ENCODE assay signal across 30 cellular contexts in the genomic region with DNA sequence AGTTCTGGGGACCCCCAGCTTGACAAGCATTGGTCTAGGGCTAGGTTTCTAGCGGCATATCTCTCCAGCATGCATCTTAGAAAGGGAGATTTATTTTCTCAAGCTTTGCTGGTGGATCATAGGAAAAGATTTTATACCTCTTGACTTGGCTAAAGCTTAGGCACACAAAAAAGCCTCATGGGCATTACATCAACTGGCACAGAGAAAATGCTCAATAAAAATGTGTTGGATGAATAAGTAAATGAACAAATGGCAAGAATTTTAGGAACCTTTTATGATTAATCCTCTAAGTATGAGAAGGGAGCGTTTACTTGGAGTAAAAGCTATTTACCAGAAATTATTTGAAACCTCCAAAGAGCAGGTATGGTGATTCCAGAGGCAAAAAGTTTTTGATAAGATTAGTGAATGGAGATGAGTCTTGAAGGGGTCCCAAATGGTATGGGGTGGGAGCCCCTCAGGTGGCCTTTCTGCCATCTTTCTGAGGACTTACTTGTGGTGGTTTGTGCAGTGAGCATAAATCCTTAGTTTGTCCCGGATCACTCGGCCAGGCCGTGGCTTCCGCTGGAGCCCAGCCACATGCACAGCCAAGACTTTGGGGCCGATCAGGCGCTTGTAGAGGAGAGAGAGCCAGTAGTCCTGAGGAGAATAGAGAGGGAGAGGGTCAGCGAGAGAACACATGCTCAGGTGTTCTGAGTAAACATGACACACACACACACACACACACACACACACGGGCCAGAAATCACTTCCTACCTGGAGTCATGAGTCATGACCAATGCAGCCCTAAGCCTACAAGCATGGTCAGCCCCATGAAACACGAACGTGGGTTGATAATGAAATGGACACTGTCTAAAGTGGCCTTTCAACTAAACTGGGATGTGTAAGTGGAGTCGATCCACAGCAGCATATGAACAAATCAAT. TPM values are rescaled to one million over a fixed set of nuclear protein-coding genes. Genes with fewer than 3 reads are reported as not detected.
A peak's percentile ranks its signal among the peaks of the same experiment; 100 is the strongest.
DNase-seq lines count a peak whose midpoint lies in the region; ATAC-seq, FAIRE-seq and TF ChIP-seq lines count a peak whose summit lies in the region.
"Had no signal": no experiment of that assay in that cellular context is flagged by ENCODE, and none has a peak within 500 bp of the region (broad histone marks: within the 10 kb centered on the region; RNA-seq: fewer than 3 reads in every experiment).

No MANE protein-coding gene starts in this region.

- H3K27me3 Mint-ChIP-seq in neural crest cell (ENCODE audit: low read depth) = no peaks in the 10 kb centered on the region
- peaks cover 11% of the 10 kb centered on the region for H3K27me3 Mint-ChIP-seq in activated naive CD8-positive, alpha-beta T cell treated with anti-CD3 and anti-CD28 coated beads for 36 hours

- peak overlapping the region; percentile 54; the same call in 1 of the 2 replicates for H3K27ac ChIP-seq in C4-2B
- H3K27ac ChIP-seq: A549, left ventricle myocardium inferior, upper lobe of left lung had no signal

- no peak overlapping the region for H3K4me3 Mint-ChIP-seq in neural crest cell
- no peak overlapping the region for H3K4me3 Mint-ChIP-seq in activated naive CD8-positive, alpha-beta T cell treated with anti-CD3 and anti-CD28 coated beads for 36 hours
- H3K4me3 Mint-ChIP-seq: activated CD4-positive, alpha-beta T cell treated with anti-CD3 and anti-CD28 coated beads, Interleukin-2, amount 10 ng/mL, durations not matched to agents 24 days and 14 days; activated naive CD4-positive, alpha-beta T cell treated with anti-CD3 and anti-CD28 coated beads, Interleukin-2, amount 50 U/mL, for 24 hours; B cell; CD8-positive, alpha-beta T cell; mesothelial cell of epicardium; naive thymus-derived CD4-positive, alpha-beta T cell; stimulated activated memory B cell treated with anti-CD40 and anti-IgM and Interleukin-4, amounts not matched to agents 10 μg/mL and 1 μg/mL and 100 μg/mL, for 72 hours; T-cell; WTC11 had no signal

- peak; percentile 60 for DNase-seq in HT-29 (ENCODE audit: low spot score)
- DNase-seq in bronchial epithelial cell (ENCODE audit: low read depth) = peak; percentile 84
- DNase-seq in neural crest cell (ENCODE audit: low read depth, low spot score) = no peak
- DNase-seq in activated naive CD8-positive, alpha-beta T cell treated with anti-CD3 and anti-CD28 coated beads for 36 hours = no peak
- DNase-seq in occipital lobe (lab: John Stamatoyannopoulos, UW) = no peak
- DNase-seq in NCI-H526 (lab: John Stamatoyannopoulos, UW) = no peak
- DNase-seq: activated CD4-positive, alpha-beta T cell treated with anti-CD3 and anti-CD28 coated beads, Interleukin-2, amount 10 ng/mL, durations not matched to agents 24 days and 14 days; activated CD8-positive, alpha-beta memory T cell treated with anti-CD3 and anti-CD28 coated beads for 24 hours; CD8-positive, alpha-beta T cell; DMS 273 treated with DMSO at 0.1 percent for 48 hours; effector CD4-positive, alpha-beta T cell; glutamatergic neuron; Karpas-422; left ventricle myocardium inferior; naive thymus-derived CD4-positive, alpha-beta T cell; NCI-H1436 treated with DMSO at 0.1 percent for 48 hours; NCI-H345; nucleus accumbens; substantia nigra; T-cell had no signal

- no peak for ATAC-seq in GM18520 (IDR thresholded peaks at IDR 0.05; ENCODE audit: unreplicated experiment)
- ATAC-seq: A549; CD8-positive, alpha-beta T cell; HCT116; naive thymus-derived CD4-positive, alpha-beta T cell; stimulated activated memory B cell treated with anti-CD40 and anti-IgM and Interleukin-4, amounts not matched to agents 10 μg/mL and 1 μg/mL and 100 μg/mL, for 72 hours; T-cell; WTC11 had no signal

- peaks cover 2% of the 10 kb centered on the region for H3K9me3 Mint-ChIP-seq in neural crest cell
- peaks cover 2% of the 10 kb centered on the region for H3K9me3 Mint-ChIP-seq in activated naive CD8-positive, alpha-beta T cell treated with anti-CD3 and anti-CD28 coated beads for 36 hours

- no peaks in the 10 kb centered on the region for H3K27me3 ChIP-seq in bronchial epithelial cell (ENCODE audit: control insufficient read depth, insufficient read depth, low read length)
- H3K27me3 ChIP-seq: upper lobe of left lung had no signal

- no peaks in the 10 kb centered on the region for H3K4me1 Mint-ChIP-seq in neural crest cell
- H3K4me1 Mint-ChIP-seq in activated naive CD8-positive, alpha-beta T cell treated with anti-CD3 and anti-CD28 coated beads for 36 hours = no peaks in the 10 kb centered on the region
- H3K4me1 Mint-ChIP-seq: activated CD4-positive, alpha-beta T cell treated with anti-CD3 and anti-CD28 coated beads, Interleukin-2, amount 10 ng/mL, durations not matched to agents 24 days and 14 days; activated naive CD4-positive, alpha-beta T cell treated with anti-CD3 and anti-CD28 coated beads, Interleukin-2, amount 50 U/mL, for 24 hours; B cell; naive thymus-derived CD4-positive, alpha-beta T cell; stimulated activated memory B cell treated with anti-CD40 and anti-IgM and Interleukin-4, amounts not matched to agents 10 μg/mL and 1 μg/mL and 100 μg/mL, for 72 hours; T-cell had no signal

- FAIRE-seq in bronchial epithelial cell (lab: Jason Lieb, UNC) = peak; percentile 18
- FAIRE-seq: A549 had no signal

- H3K36me3 Mint-ChIP-seq in neural crest cell (ENCODE audit: low read depth) = no peaks in the 10 kb centered on the region
- H3K36me3 Mint-ChIP-seq in activated naive CD8-positive, alpha-beta T cell treated with anti-CD3 and anti-CD28 coated beads for 36 hours = no peaks in the 10 kb centered on the region
- H3K36me3 Mint-ChIP-seq: activated naive CD4-positive, alpha-beta T cell treated with anti-CD3 and anti-CD28 coated beads, Interleukin-2, amount 50 U/mL, for 24 hours; CD8-positive, alpha-beta T cell; mesothelial cell of epicardium; stimulated activated memory B cell treated with anti-CD40 and anti-IgM and Interleukin-4, amounts not matched to agents 10 μg/mL and 1 μg/mL and 100 μg/mL, for 72 hours; T-cell; WTC11 had no signal

- no peak for TF ChIP-seq CTCF in C4-2B (conservative IDR thresholded peaks at IDR 0.05)
- TF ChIP-seq CTCF in bronchial epithelial cell (IDR thresholded peaks at IDR 0.05; ENCODE audit: insufficient read depth, low read length, severe bottlenecking) = no peak
- TF ChIP-seq CTCF in neural crest cell (conservative IDR thresholded peaks at IDR 0.05) = no peak

- H3K4me3 ChIP-seq in bronchial epithelial cell (ENCODE audit: low read depth, low read length) = no peak overlapping the region
- H3K4me3 ChIP-seq: A549, left ventricle myocardium inferior, upper lobe of left lung had no signal

- peak overlapping the region; percentile 85 for H3K27ac Mint-ChIP-seq in neural crest cell (ENCODE audit: unreplicated experiment)
- no peak overlapping the region for H3K27ac Mint-ChIP-seq in activated naive CD8-positive, alpha-beta T cell treated with anti-CD3 and anti-CD28 coated beads for 36 hours
- H3K27ac Mint-ChIP-seq: activated CD4-positive, alpha-beta T cell treated with anti-CD3 and anti-CD28 coated beads, Interleukin-2, amount 10 ng/mL, durations not matched to agents 24 days and 14 days; activated naive CD4-positive, alpha-beta T cell treated with anti-CD3 and anti-CD28 coated beads, Interleukin-2, amount 50 U/mL, for 24 hours; B cell; CD8-positive, alpha-beta T cell; mesothelial cell of epicardium; naive thymus-derived CD4-positive, alpha-beta T cell; stimulated activated memory B cell treated with anti-CD40 and anti-IgM and Interleukin-4, amounts not matched to agents 10 μg/mL and 1 μg/mL and 100 μg/mL, for 72 hours; T-cell; WTC11 had no signal

- no peaks in the 10 kb centered on the region for H3K36me3 ChIP-seq in bronchial epithelial cell (ENCODE audit: control insufficient read depth, insufficient read depth, low read length)
- H3K36me3 ChIP-seq: left ventricle myocardium inferior, upper lobe of left lung had no signal

RNA-seq across cellular contexts. Expression of a gene that starts 43.1 kb away (rescaled TPM):
- 44.2 and 49.8 TPM in 2 replicates for total RNA-seq in HT-29 (2014; rRNA removed; shearing (Covaris generic))
- total RNA-seq in bronchial epithelial cell (15.8 and 26.9 TPM in 2 replicates), neural crest cell (45.2 and 46.9 TPM in 2 replicates), occipital lobe (11.1 TPM)
- 10 to 100 TPM; 44.7 to 46.6 TPM for total RNA-seq in activated naive CD8-positive, alpha-beta T cell treated with anti-CD3 and anti-CD28 coated beads for 36 hours

Comparison
In these comparisons a context has a peak if more than half of its experiments do, and no peak if none do; other contexts are left out.
1. DNase-seq: peak in HT-29 (single experiment) and bronchial epithelial cell (single experiment); none in neural crest cell (single experiment), activated naive CD8-positive, alpha-beta T cell treated with anti-CD3 and anti-CD28 coated beads for 36 hours (single experiment), occipital lobe (single experiment) and NCI-H526 (0 of 2).